23 cellular contexts compared by ENCODE assay signal in genomic region chr2:59561281-59561680, GRCh38.
"Had no signal": no experiment of that assay in that cellular context is flagged by ENCODE, and none has a peak within 500 bp of the region (broad histone marks: within the 10 kb centered on the region; RNA-seq: fewer than 3 reads in every experiment).

No MANE protein-coding gene starts in this region.

- H2AFZ ChIP-seq: PC-9 had no signal

- FAIRE-seq: K562 had no signal

- H3K4me3 ChIP-seq: K562, PC-9, Peyer's patch, SJSA1, SK-N-MC had no signal

- H3K9ac ChIP-seq: KMS-11 had no signal

- H3K9me3 Mint-ChIP-seq: IgD-negative memory B cell had no signal

- H3K4me1 Mint-ChIP-seq: IgD-negative memory B cell had no signal

- H3K4me3 Mint-ChIP-seq: IgD-negative memory B cell had no signal

- H3K27me3 ChIP-seq: Peyer's patch, SJSA1 had no signal

- DNase-seq: Kasumi-1, MM.1S, NCI-H1092 treated with DMSO at 0.1 percent for 48 hours, NCI-H1436, NCI-H187, NCI-H2029, NCI-H2081 treated with DMSO at 0.1 percent for 48 hours, NCI-H2171 treated with DMSO at 0.1 percent for 48 hours, NCI-H345, NCI-H446 treated with DMSO at 0.1 percent for 48 hours, NCI-H510A treated with DMSO at 0.1 percent for 48 hours, NCI-H526 treated with DMSO at 0.1 percent for 48 hours, NCI-H774, OCI-M1, PC-9, Peyer's patch, SHP77 treated with DMSO at 0.1 percent for 48 hours had no signal

- ATAC-seq: K562, Right ventricle myocardium inferior had no signal

- H3K27ac ChIP-seq: KMS-11, PC-9, Peyer's patch, SJSA1, SK-N-MC had no signal

- H3K36me3 Mint-ChIP-seq: IgD-negative memory B cell had no signal

- H3K4me1 ChIP-seq: Peyer's patch, SJSA1 had no signal

- H3K9me3 ChIP-seq: Peyer's patch, SJSA1 had no signal

- H3K4me2 ChIP-seq: KMS-11, PC-9 had no signal

- H3K36me3 ChIP-seq: Peyer's patch, SJSA1 had no signal

- H3K27ac Mint-ChIP-seq: IgD-negative memory B cell had no signal
